ENCODE assay signal across 19 cellular contexts in the genomic region with DNA sequence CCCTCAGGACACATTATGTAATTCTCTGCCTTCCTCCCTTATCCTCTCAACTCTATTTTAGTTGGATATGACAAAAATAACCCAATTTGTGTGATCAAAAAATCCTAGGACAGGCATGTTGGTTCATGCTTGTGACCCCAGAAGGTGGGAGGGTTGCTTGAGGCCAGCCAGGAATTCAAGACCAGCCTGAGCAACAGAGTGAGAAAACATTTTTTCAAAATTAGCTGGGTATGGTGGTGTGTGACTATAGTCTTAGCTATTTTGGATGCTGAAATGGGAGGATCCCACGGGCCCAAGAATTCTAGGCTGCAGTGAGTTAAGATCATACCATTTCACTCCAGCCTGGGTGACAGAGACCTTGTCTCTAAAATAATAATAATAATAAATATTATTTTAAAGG.
DNase-seq lines count a peak whose midpoint lies in the region; ATAC-seq, FAIRE-seq and TF ChIP-seq lines count a peak whose summit lies in the region.
"Had no signal": no experiment of that assay in that cellular context is flagged by ENCODE, and none has a peak within 500 bp of the region (broad histone marks: within the 10 kb centered on the region; RNA-seq: fewer than 3 reads in every experiment).

No MANE protein-coding gene starts in this region.

- H3K36me3 Mint-ChIP-seq in GM23338 (ENCODE audit: low read depth) (no peaks in the 10 kb centered on the region), astrocyte (ENCODE audit: low read depth, unreplicated experiment) (no peaks in the 10 kb centered on the region)
- H3K36me3 Mint-ChIP-seq: brain, memory B cell had no signal

- H4K20me1 ChIP-seq in GM23338 (replicated peaks; ENCODE audit: insufficient read depth), result no peaks in the 10 kb centered on the region
- no peaks in the 10 kb centered on the region for H4K20me1 ChIP-seq in astrocyte (ENCODE audit: insufficient read depth, low read length)

- no peaks in the 10 kb centered on the region for H3K27me3 ChIP-seq in GM23338 (ENCODE audit: insufficient read depth)
- H3K27me3 ChIP-seq in astrocyte (ENCODE audit: insufficient read depth, low read length), result no peaks in the 10 kb centered on the region
- no peaks in the 10 kb centered on the region for H3K27me3 ChIP-seq in right lobe of liver

- no peak overlapping the region for H3K27ac Mint-ChIP-seq in GM23338
- H3K27ac Mint-ChIP-seq in astrocyte (ENCODE audit: unreplicated experiment), result peak overlapping the region; percentile 98
- H3K27ac Mint-ChIP-seq: brain, memory B cell had no signal

- TF ChIP-seq POLR2A in right lobe of liver (IDR thresholded peaks at IDR 0.05), result no peak

- H3K4me3 ChIP-seq in GM23338, result no peak overlapping the region
- no peak overlapping the region for H3K4me3 ChIP-seq in astrocyte (ENCODE audit: insufficient read depth, low read depth, low read length)
- H3K4me3 ChIP-seq in fibroblast of the aortic adventitia (ENCODE audit: low read depth, low read length), result no peak overlapping the region
- H3K4me3 ChIP-seq in skeletal muscle cell (ENCODE audit: low read depth, low read length), result no peak overlapping the region
- no peak overlapping the region for H3K4me3 ChIP-seq in right lobe of liver

- H3K9ac ChIP-seq in astrocyte (ENCODE audit: low read length), result no peak overlapping the region

- H3K27me3 Mint-ChIP-seq in GM23338 (ENCODE audit: insufficient read depth, low read depth, poor library complexity) (no peaks in the 10 kb centered on the region), astrocyte (ENCODE audit: low read depth, unreplicated experiment) (no peaks in the 10 kb centered on the region)
- H3K27me3 Mint-ChIP-seq: brain, memory B cell had no signal

- intact Hi-C loops in right lobe of liver (cut with DNase I), result no loop called here

- H3K9me2 ChIP-seq in GM23338 (ENCODE audit: insufficient read depth), result no peaks in the 10 kb centered on the region

- TF ChIP-seq CTCF in GM23338 (conservative IDR thresholded peaks at IDR 0.05; ENCODE audit: low read depth in 2 of 2) (no peak), astrocyte (IDR thresholded peaks at IDR 0.05; ENCODE audit: insufficient read depth, low read depth, low read length) (no peak), fibroblast of the aortic adventitia (IDR thresholded peaks at IDR 0.05; ENCODE audit: insufficient read depth, low read length) (no peak), right lobe of liver (IDR thresholded peaks at IDR 0.05) (no peak)

- H2AFZ ChIP-seq in GM23338 (0 out of 2 replicates have a peak overlapping the region, but pooled peaks have one; percentile 38), astrocyte (ENCODE audit: low read depth, low read length) (peak overlapping the region; percentile 69)

- H3K9me3 Mint-ChIP-seq in GM23338 (no peaks in the 10 kb centered on the region), astrocyte (ENCODE audit: unreplicated experiment) (no peaks in the 10 kb centered on the region)
- H3K9me3 Mint-ChIP-seq: brain, memory B cell, neural crest cell had no signal

- no peaks in the 10 kb centered on the region for H3K36me3 ChIP-seq in GM23338 (ENCODE audit: insufficient read depth)
- H3K36me3 ChIP-seq in astrocyte (ENCODE audit: insufficient read depth, low read length), result no peaks in the 10 kb centered on the region
- no peaks in the 10 kb centered on the region for H3K36me3 ChIP-seq in right lobe of liver

- 64% methylated on average over 1 of the region's 1 CpG for WGBS in right lobe of liver (ENCODE audit: insufficient coverage, low coverage, low lambda C conversion rate, missing lambda C conversion rate)

- H3K4me2 ChIP-seq in GM23338 (no peak overlapping the region), astrocyte (ENCODE audit: low read length) (peak overlapping the region; percentile 17)

- H3K27ac ChIP-seq in GM23338 (ENCODE audit: low read depth) (no peak overlapping the region), astrocyte (ENCODE audit: low read depth, low read length) (peak overlapping the region; percentile 45), right lobe of liver (no peak overlapping the region)
- H3K27ac ChIP-seq: C4-2B had no signal

- no peaks in the 10 kb centered on the region for H3F3A ChIP-seq in GM23338 (replicated peaks; ENCODE audit: low read depth)

- H3K4me3 Mint-ChIP-seq in GM23338 (no peak overlapping the region), astrocyte (ENCODE audit: unreplicated experiment) (no peak overlapping the region)
- H3K4me3 Mint-ChIP-seq: brain, memory B cell, neural crest cell had no signal

- H3K79me2 ChIP-seq in GM23338 (replicated peaks; ENCODE audit: insufficient read depth) (no peaks in the 10 kb centered on the region), astrocyte (ENCODE audit: insufficient read depth, low read length) (no peaks in the 10 kb centered on the region)

- no peak for DNase-seq in GM23338 (ENCODE audit: low spot score)
- peak; percentile 70 for DNase-seq in astrocyte (ENCODE audit: low read depth)
- DNase-seq in fibroblast of the aortic adventitia (ENCODE audit: low read depth), result peak; percentile 7
- peak; percentile 49 for DNase-seq in skeletal muscle cell (ENCODE audit: low read depth)
- no peak for DNase-seq in NCI-H748 treated with DMSO at 0.1 percent for 48 hours (lab: John Stamatoyannopoulos, UW)
- DNase-seq in NCI-H2171 treated with DMSO at 0.1 percent for 48 hours (lab: John Stamatoyannopoulos, UW), result no peak
- no peak for DNase-seq in right lobe of liver
- DNase-seq: activated CD8-positive, alpha-beta memory T cell treated with anti-CD3 and anti-CD28 coated beads, Interleukin-2, amount 50 U/mL, for 48 hours; DMS53; effector memory CD4-positive, alpha-beta T cell; H7; MV-4-11; retina; SIG-M5 had no signal

- H3K4me1 ChIP-seq in GM23338 (ENCODE audit: insufficient read depth) (no peaks in the 10 kb centered on the region), astrocyte (ENCODE audit: insufficient read depth, low read length) (no peaks in the 10 kb centered on the region), right lobe of liver (no peaks in the 10 kb centered on the region)

- no peak for FAIRE-seq in astrocyte (lab: Jason Lieb, UNC)

- H3K4me1 Mint-ChIP-seq in GM23338, result no peaks in the 10 kb centered on the region
- H3K4me1 Mint-ChIP-seq in astrocyte (ENCODE audit: low read depth, unreplicated experiment), result peaks cover 14% of the 10 kb centered on the region
- H3K4me1 Mint-ChIP-seq: brain, memory B cell, neural crest cell had no signal

- no peaks in the 10 kb centered on the region for H3K9me3 ChIP-seq in astrocyte (ENCODE audit: insufficient read depth, low read depth, low read length)
- H3K9me3 ChIP-seq in right lobe of liver, result no peaks in the 10 kb centered on the region

- no peak for ATAC-seq in GM23338
- ATAC-seq in GM18517 (IDR thresholded peaks at IDR 0.05; ENCODE audit: unreplicated experiment), result no peak
- ATAC-seq in right lobe of liver, result no peak

TF ChIP-seq in GM23338, 12 proteins besides CTCF, POLR2A, EP300 and RAD21 (continues in another document):
- no peak for TF ChIP-seq ZNF114 (CRISPR knock-in tag; IDR thresholded peaks at IDR 0.05)
- TF ChIP-seq REST (IDR thresholded peaks at IDR 0.05; ENCODE audit: unreplicated experiment), result no peak

Comparison
In these comparisons a context has a peak if more than half of its experiments do, and no peak if none do; other contexts are left out.
1. DNase-seq: peak in astrocyte (single experiment), fibroblast of the aortic adventitia (single experiment) and skeletal muscle cell (single experiment); none in GM23338 (single experiment), NCI-H748 treated with DMSO at 0.1 percent for 48 hours (single experiment), NCI-H2171 treated with DMSO at 0.1 percent for 48 hours (single experiment) and right lobe of liver (0 of 3).